In the genomic region with DNA sequence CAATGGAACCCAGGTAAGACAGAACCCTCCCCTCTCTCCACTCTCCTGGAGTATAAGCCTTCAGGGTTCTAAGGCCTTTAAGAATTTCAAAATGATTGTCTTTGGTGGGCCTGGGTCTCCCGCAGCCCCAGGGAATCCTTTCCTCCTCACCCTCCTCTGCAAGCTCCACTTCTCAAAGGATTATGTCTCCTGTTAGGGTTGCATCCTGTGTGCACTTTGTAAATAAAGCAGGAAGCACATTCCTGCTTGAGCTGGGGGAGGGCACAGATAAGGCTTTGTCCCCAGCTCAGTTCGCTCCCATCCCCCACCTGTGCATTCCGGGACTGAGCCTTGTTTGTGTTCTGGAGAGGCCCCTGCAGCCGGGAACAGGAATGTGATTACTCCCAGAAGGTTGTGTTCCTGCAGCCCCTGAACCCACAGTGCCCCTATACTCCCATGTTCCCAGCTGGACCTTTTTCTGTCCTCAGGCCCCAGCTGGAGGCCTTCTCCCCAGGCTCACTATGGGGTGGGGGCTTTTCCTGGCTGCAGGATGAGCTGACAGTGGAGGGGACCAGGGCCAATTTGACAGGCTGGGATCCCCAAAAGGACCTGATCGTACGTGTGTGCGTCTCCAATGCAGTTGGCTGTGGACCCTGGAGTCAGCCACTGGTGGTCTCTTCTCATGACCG, we compare ENCODE assay signal across 16 cellular contexts. TPM values are rescaled to one million over a fixed set of nuclear protein-coding genes. Genes with fewer than 3 reads are reported as not detected.
DNase-seq lines count a peak whose midpoint lies in the region; ATAC-seq and TF ChIP-seq lines count a peak whose summit lies in the region.
"Had no signal": no experiment of that assay in that cellular context is flagged by ENCODE, and none has a peak within 500 bp of the region (broad histone marks: within the 10 kb centered on the region; RNA-seq: fewer than 3 reads in every experiment).

No MANE protein-coding gene starts in this region.

- H3K9ac ChIP-seq in HUES64 (ENCODE audit: low read depth, low read length) (peak overlapping the region; percentile 79), smooth muscle cell (ENCODE audit: low read depth) (no peak overlapping the region)

- H3K9me3 Mint-ChIP-seq in CD4-positive, alpha-beta T cell = no peaks in the 10 kb centered on the region
- H3K9me3 Mint-ChIP-seq: HFFc6; stimulated activated effector memory CD8-positive, alpha-beta T cell treated with anti-CD3 and anti-CD28 coated beads, Interleukin-12 subunit alpha, Interleukin-12 subunit beta, amount 100 ng/mL, for 72 hours; T-cell had no signal

- intact Hi-C loops in CD4-positive, alpha-beta T cell (cut with DNase I, micrococcal nuclease) = no loop called here

- no peaks in the 10 kb centered on the region for H4K20me1 ChIP-seq in smooth muscle cell (ENCODE audit: low read depth)

- no peak overlapping the region for H3K4me3 Mint-ChIP-seq in CD4-positive, alpha-beta T cell
- H3K4me3 Mint-ChIP-seq: HFFc6; stimulated activated effector memory CD8-positive, alpha-beta T cell treated with anti-CD3 and anti-CD28 coated beads, Interleukin-12 subunit alpha, Interleukin-12 subunit beta, amount 100 ng/mL, for 72 hours; T-cell had no signal

- H3F3A ChIP-seq in smooth muscle cell (ENCODE audit: low read depth) = no peaks in the 10 kb centered on the region

- H3K27ac ChIP-seq in HUES64 (ENCODE audit: low read depth, low read length) (peak overlapping the region; percentile 99), smooth muscle cell (ENCODE audit: low read depth) (no peak overlapping the region)
- no peak overlapping the region for H3K27ac ChIP-seq in CD4-positive, alpha-beta T cell (ENCODE audit: low read depth, low read length)
- H3K27ac ChIP-seq: skin epidermis had no signal

- no peak for TF ChIP-seq CTCF in smooth muscle cell (IDR thresholded peaks at IDR 0.05; ENCODE audit: borderline replicate concordance, insufficient read depth, poor library complexity, severe bottlenecking)
- TF ChIP-seq CTCF in CD4-positive, alpha-beta T cell (IDR thresholded peaks at IDR 0.05) = no peak

- H3K4me1 ChIP-seq in HUES64 (ENCODE audit: insufficient read depth, low read length) (peaks cover 52% of the 10 kb centered on the region), smooth muscle cell (ENCODE audit: low read depth) (peaks cover 49% of the 10 kb centered on the region)

- 47% methylated on average over 7 of the region's 8 CpGs for WGBS in HUES64
- 48% methylated on average over 8 of the region's 8 CpGs for WGBS in smooth muscle cell (ENCODE audit: low lambda C conversion rate)

- no peak overlapping the region for H2AFZ ChIP-seq in smooth muscle cell (ENCODE audit: low read depth)

- H3K4me1 Mint-ChIP-seq in CD4-positive, alpha-beta T cell (ENCODE audit: low read depth) = no peaks in the 10 kb centered on the region
- H3K4me1 Mint-ChIP-seq: T-cell had no signal

- POLR2A ChIA-PET in CD4-positive, alpha-beta T cell (lab: Charles Lee) = no interaction called here

- no peak for ATAC-seq in CD4-positive, alpha-beta T cell (ENCODE audit: poor library complexity)
- no peak for ATAC-seq in HG03095 (IDR thresholded peaks at IDR 0.05; ENCODE audit: unreplicated experiment)
- ATAC-seq in HG03469 (IDR thresholded peaks at IDR 0.05; ENCODE audit: unreplicated experiment) = no peak
- ATAC-seq: stimulated activated effector memory CD8-positive, alpha-beta T cell treated with anti-CD3 and anti-CD28 coated beads, Interleukin-12 subunit alpha, Interleukin-12 subunit beta, amount 100 ng/mL, for 72 hours; T-cell had no signal

- no peaks in the 10 kb centered on the region for H3K79me2 ChIP-seq in smooth muscle cell (ENCODE audit: low read depth)

- CTCF ChIA-PET in CD4-positive, alpha-beta T cell (lab: Charles Lee) = no interaction called here

- peaks cover under 1% of the 10 kb centered on the region for H3K27me3 Mint-ChIP-seq in CD4-positive, alpha-beta T cell
- H3K27me3 Mint-ChIP-seq: T-cell had no signal

- peak; percentile 84 for DNase-seq in astrocyte of the hippocampus (ENCODE audit: low read depth, low spot score)
- DNase-seq in iPS-NIHi11 (ENCODE audit: low spot score) = peak; percentile 75
- DNase-seq in smooth muscle cell (lab: John Stamatoyannopoulos, UW; ENCODE audit: unreplicated experiment) = no peak
- DNase-seq in activated naive CD4-positive, alpha-beta T cell (lab: John Stamatoyannopoulos, UW) = no peak
- DNase-seq in CD4-positive, alpha-beta T cell = no peak
- DNase-seq: cortex of kidney, DND-41, HFFc6, kidney glomerular epithelial cell, NCI-H2081 treated with DMSO at 0.1 percent for 48 hours, T-cell had no signal

- H3K27ac Mint-ChIP-seq in CD4-positive, alpha-beta T cell = no peak overlapping the region
- H3K27ac Mint-ChIP-seq: HFFc6; stimulated activated effector memory CD8-positive, alpha-beta T cell treated with anti-CD3 and anti-CD28 coated beads, Interleukin-12 subunit alpha, Interleukin-12 subunit beta, amount 100 ng/mL, for 72 hours; T-cell had no signal

- peak overlapping the region; percentile 78 for H3K4me2 ChIP-seq in smooth muscle cell

- H3K36me3 ChIP-seq in HUES64 (ENCODE audit: insufficient read depth, low read length) (peaks cover 74% of the 10 kb centered on the region), smooth muscle cell (ENCODE audit: low read depth) (no peaks in the 10 kb centered on the region)

- H3K27me3 ChIP-seq in HUES64 (ENCODE audit: insufficient read depth, low read length) (no peaks in the 10 kb centered on the region), smooth muscle cell (ENCODE audit: low read depth) (no peaks in the 10 kb centered on the region)
- no peaks in the 10 kb centered on the region for H3K27me3 ChIP-seq in CD4-positive, alpha-beta T cell (ENCODE audit: control insufficient read depth, insufficient read depth, low read length)

- H3K9me3 ChIP-seq in HUES64 (ENCODE audit: insufficient read depth, low read depth, low read length) (no peaks in the 10 kb centered on the region), smooth muscle cell (replicated peaks; ENCODE audit: low read depth) (no peaks in the 10 kb centered on the region)
- no peaks in the 10 kb centered on the region for H3K9me3 ChIP-seq in CD4-positive, alpha-beta T cell (ENCODE audit: control insufficient read depth, low read length)

- no peaks in the 10 kb centered on the region for H3K36me3 Mint-ChIP-seq in CD4-positive, alpha-beta T cell (ENCODE audit: low read depth)
- H3K36me3 Mint-ChIP-seq: stimulated activated effector memory CD8-positive, alpha-beta T cell treated with anti-CD3 and anti-CD28 coated beads, Interleukin-12 subunit alpha, Interleukin-12 subunit beta, amount 100 ng/mL, for 72 hours; T-cell had no signal

- H3K4me3 ChIP-seq in HUES64 (ENCODE audit: low read length) (peak overlapping the region; percentile 32), smooth muscle cell (no peak overlapping the region)
- H3K4me3 ChIP-seq: skin epidermis had no signal

RNA-seq across cellular contexts. Expression of a gene that starts 9.5 kb away (rescaled TPM):
- 66.2 TPM for polyA plus RNA-seq in HUES64 (2013, experiment 1 of 2)
- polyA plus RNA-seq in HUES64 (2013, experiment 2 of 2) = 76.8 TPM
- total RNA-seq in smooth muscle cell = 11.5 and 12.9 TPM in 2 replicates
- polyA plus RNA-seq in smooth muscle cell = 20.5 and 23.5 TPM in 2 replicates
- total RNA-seq in CD4-positive, alpha-beta T cell = under 1 TPM; 0.42 to 0.47 TPM

RNA-seq across cellular contexts. Expression of a gene that starts 24.4 kb away (rescaled TPM):
- 32.8 TPM for polyA plus RNA-seq in HUES64 (2013, experiment 1 of 2)
- 33.0 TPM for polyA plus RNA-seq in HUES64 (2013, experiment 2 of 2)
- 15.5 and 15.8 TPM in 2 replicates for total RNA-seq in smooth muscle cell
- polyA plus RNA-seq in smooth muscle cell = 37.1 and 37.5 TPM in 2 replicates
- 10 to 100 TPM; 20.8 to 22.5 TPM for total RNA-seq in CD4-positive, alpha-beta T cell

RNA-seq across cellular contexts. Expression of a gene that starts 54.9 kb away (rescaled TPM):
- polyA plus RNA-seq in HUES64 (2013, experiment 1 of 2) = not detected
- polyA plus RNA-seq in HUES64 (2013, experiment 2 of 2) = not detected
- 0.18 and 1.2 TPM in 2 replicates for total RNA-seq in smooth muscle cell
- polyA plus RNA-seq in smooth muscle cell = 1.6 and 2.3 TPM in 2 replicates
- 1 to 10 TPM; 9.7 to 9.9 TPM for total RNA-seq in CD4-positive, alpha-beta T cell

Comparison
In these comparisons a context has a peak if more than half of its experiments do, and no peak if none do; other contexts are left out.
1. DNase-seq: peak in astrocyte of the hippocampus (single experiment) and iPS-NIHi11 (single experiment); none in smooth muscle cell (single experiment), activated naive CD4-positive, alpha-beta T cell (0 of 4) and CD4-positive, alpha-beta T cell (0 of 10).